In genomic region chr1:149927056-149927534, GRCh38 we compare ENCODE assay signal across 8 cellular contexts. TPM values are rescaled to one million over a fixed set of nuclear protein-coding genes. Genes with fewer than 3 reads are reported as not detected.
DNase-seq lines count a peak whose midpoint lies in the region; ATAC-seq, FAIRE-seq and TF ChIP-seq lines count a peak whose summit lies in the region.

No MANE protein-coding gene starts in this region.

- CTCF ChIA-PET in PC-9 (lab: Charles Lee): no interaction called here

- H3K9me3 ChIP-seq in PC-9 (ENCODE audit: insufficient read depth, low read depth): no peaks in the 10 kb centered on the region
- no peaks in the 10 kb centered on the region for H3K9me3 ChIP-seq in pancreas

- no peak for FAIRE-seq in pancreas (lab: Jason Lieb, UNC)

- H3K27ac ChIP-seq in PC-9 (peak overlapping the region; percentile 85), epithelial cell of prostate (peak overlapping the region; percentile 87), pancreas (peak overlapping the region; percentile 74 to 95 (median 90))

- BruUV-seq in PC-9 (replicated peaks; lab: Mats Ljungman, UMichigan): TSS peak; percentile 52

- H3K4me2 ChIP-seq in PC-9: peak overlapping the region; percentile 88

- H3K4me1 ChIP-seq in PC-9 (replicated peaks; ENCODE audit: insufficient read depth) (peaks cover 29% of the 10 kb centered on the region), pancreas (peaks cover 8 to 22% (median 18%) of the 10 kb centered on the region in 3 donors)

- H3K9me2 ChIP-seq in PC-9 (ENCODE audit: insufficient read depth): no peaks in the 10 kb centered on the region

- H2AFZ ChIP-seq in PC-9: peak overlapping the region; percentile 78

- H3K79me2 ChIP-seq in PC-9 (ENCODE audit: low read depth): peaks cover 32% of the 10 kb centered on the region

- H3K4me3 ChIP-seq in PC-9 (peak overlapping the region; percentile 69), pancreas (peak overlapping the region; percentile 60 to 79 (median 68))

- H3K36me3 ChIP-seq in PC-9 (ENCODE audit: low read depth) (peaks cover 40% of the 10 kb centered on the region), pancreas (peaks cover 0 to 43% (median 22%) of the 10 kb centered on the region in 3 donors)

- 2% methylated on average over 9 of the region's 9 CpGs for WGBS in pancreas, 2 donors

- H3K27me3 ChIP-seq in PC-9 (ENCODE audit: insufficient read depth, low read depth) (no peaks in the 10 kb centered on the region), pancreas (no peaks in the 10 kb centered on the region)

- TF ChIP-seq CTCF in PC-9 (conservative IDR thresholded peaks at IDR 0.05) (no peak), pancreas (IDR thresholded peaks at IDR 0.05) (no peak)

- intact Hi-C loops in PC-9 (cut with micrococcal nuclease; ENCODE audit: unreplicated experiment) (loop anchor here (1.0 kb wide), 1 partner anchor 10 kb away; no protein-coding TSS in a partner anchor), pancreas (cut with DNase I) (no loop called here)

- DNase-seq in EL (peak; percentile 41), PC-9 (peak; percentile 5 to 39), epithelial cell of prostate (ENCODE audit: low read depth, low spot score) (no peak), pancreas (no peak), SK-N-DZ (ENCODE audit: low spot score) (no peak)

- peaks cover 7% of the 10 kb centered on the region for H4K20me1 ChIP-seq in PC-9 (ENCODE audit: insufficient read depth)

- peaks cover 29% of the 10 kb centered on the region for H3F3A ChIP-seq in PC-9 (ENCODE audit: insufficient read depth, low read depth)

- POLR2A ChIA-PET in PC-9 (lab: Charles Lee; ENCODE audit: unreplicated experiment): no interaction called here

- ATAC-seq in pancreas (no peak), HG03280 (IDR thresholded peaks at IDR 0.05; ENCODE audit: unreplicated experiment) (no peak), GM21360 (IDR thresholded peaks at IDR 0.05; ENCODE audit: unreplicated experiment) (no peak)
- no peak for ATAC-seq in activated CD4-positive, CD25-positive, alpha-beta regulatory T cell treated with anti-CD3 and anti-CD28 coated beads, Interleukin-2, amount 50 U/mL, for 24 hours

RNA-seq across cellular contexts. Expression of gene SF3B4, which starts 0.5 kb away (rescaled TPM):
- 50.8 and 73.1 TPM in 2 replicates for total RNA-seq in PC-9 (2021)
- 10 to 100 TPM; 10.5 to 23.5 (median 19.3) TPM for total RNA-seq in pancreas
- 10 to 100 TPM; 15.7 to 24.3 TPM for polyA plus RNA-seq in pancreas
- polyA plus RNA-seq in SK-N-DZ (2014; cell fraction: cytosol; rRNA removed): 49.6 and 65.4 TPM in 2 replicates
- polyA plus RNA-seq in SK-N-DZ (2014; cell fraction: nucleus; rRNA removed): 23.3 and 41.1 TPM in 2 replicates

RNA-seq across cellular contexts. Expression of gene SV2A, which starts 9.5 kb away (rescaled TPM):
- 0.20 and 0.33 TPM in 2 replicates for total RNA-seq in PC-9 (2021)
- 1 to 10 TPM in 3 of 6 donors, under 1 TPM in 3; 0.32 to 2.5 (median 0.96) TPM for total RNA-seq in pancreas
- polyA plus RNA-seq in pancreas: 1 to 10 TPM; 2.3 to 8.3 TPM
- 22.6 and 27.0 TPM in 2 replicates for polyA plus RNA-seq in SK-N-DZ (2014; cell fraction: cytosol; rRNA removed)
- polyA plus RNA-seq in SK-N-DZ (2014; cell fraction: nucleus; rRNA removed): 20.1 and 27.6 TPM in 2 replicates

RNA-seq across cellular contexts. Expression of gene MTMR11, which starts 9.6 kb away (rescaled TPM):
- total RNA-seq in PC-9 (2021) (16.0 and 18.2 TPM in 2 replicates), pancreas (10 to 100 TPM in 1 of 6 donors, 1 to 10 TPM in 5; 1.7 to 11.8 (median 3.7) TPM)
- polyA plus RNA-seq in pancreas: 1 to 10 TPM; 4.1 to 4.9 TPM
- polyA plus RNA-seq in SK-N-DZ (2014; cell fraction: cytosol; rRNA removed): 3.9 and 4.5 TPM in 2 replicates
- polyA plus RNA-seq in SK-N-DZ (2014; cell fraction: nucleus; rRNA removed): 43.9 and 44.1 TPM in 2 replicates

RNA-seq across cellular contexts. Expression of gene BOLA1, which starts 27.7 kb away (rescaled TPM):
- total RNA-seq in PC-9 (2021) (16.2 and 23.7 TPM in 2 replicates), pancreas (1 to 10 TPM; 7.0 to 8.8 (median 8.5) TPM)
- polyA plus RNA-seq in pancreas: 10 to 100 TPM; 19.6 to 24.1 TPM
- 32.8 and 33.7 TPM in 2 replicates for polyA plus RNA-seq in SK-N-DZ (2014; cell fraction: cytosol; rRNA removed)
- polyA plus RNA-seq in SK-N-DZ (2014; cell fraction: nucleus; rRNA removed): 37.5 and 43.6 TPM in 2 replicates

Comparison
In these comparisons a context has a peak if more than half of its experiments do, and no peak if none do; other contexts are left out.
1. DNase-seq: peak in EL (single experiment) and PC-9 (2 of 2); none in epithelial cell of prostate (single experiment), pancreas (0 of 6) and SK-N-DZ (single experiment).
2. Peak in every context shown above with its lines, with median percentiles within 50 percentile points of each other: H3K27ac ChIP-seq.